8 cellular contexts compared by ENCODE assay signal in the genomic region with DNA sequence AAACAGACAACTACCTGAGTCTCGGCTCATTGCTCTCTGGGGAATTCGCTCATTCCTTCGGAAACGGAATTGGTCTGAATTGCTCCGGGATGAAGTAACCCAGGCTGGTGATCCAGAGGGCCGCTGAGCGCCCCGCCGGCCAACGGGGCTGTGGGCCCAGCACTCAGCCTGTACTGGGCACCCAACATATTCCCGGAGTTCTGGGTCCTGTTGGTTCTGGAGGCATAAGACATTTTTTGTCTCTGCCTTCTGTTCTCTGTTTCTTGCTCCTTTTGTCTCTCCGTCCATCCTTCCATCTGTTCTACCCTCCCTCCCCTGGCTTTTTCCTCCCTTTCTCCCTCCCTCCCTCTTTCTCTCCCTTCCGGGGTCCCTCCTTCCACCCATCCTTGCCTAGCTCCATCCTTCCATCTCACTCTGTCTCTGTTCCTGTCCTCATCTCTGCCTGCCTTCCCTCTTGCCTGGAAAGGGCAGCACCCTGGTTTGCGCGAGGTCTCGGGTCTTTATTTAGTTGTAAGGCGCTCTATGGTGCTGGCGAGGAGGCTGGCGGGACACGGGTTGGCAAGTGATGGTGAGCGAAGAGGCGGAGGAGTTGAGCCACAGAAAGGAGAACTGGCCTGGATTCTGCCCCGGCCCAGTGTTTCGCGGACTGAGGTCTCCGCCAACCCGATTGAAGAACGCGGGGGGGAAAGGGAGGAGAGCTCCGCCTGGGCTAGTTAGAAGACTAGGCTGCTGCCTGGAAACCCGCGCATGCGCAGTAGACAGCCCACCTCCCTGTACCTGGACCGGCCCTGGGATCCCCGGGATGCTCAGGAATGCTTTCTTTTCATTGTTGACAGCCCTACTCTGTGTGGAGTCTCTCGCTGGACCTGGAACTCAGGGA.
DNase-seq lines count a peak whose midpoint lies in the region; ATAC-seq and TF ChIP-seq lines count a peak whose summit lies in the region.

No MANE protein-coding gene starts in this region.

- H3K4me1 Mint-ChIP-seq in nephron = peaks cover 5% of the 10 kb centered on the region

- peak; percentile 59 for ATAC-seq in GM19468 (IDR thresholded peaks at IDR 0.05; ENCODE audit: extremely low read depth, unreplicated experiment)

- H3K4me3 Mint-ChIP-seq in nephron = peak overlapping the region; percentile 66 to 68 (median 68)

- peaks cover 10% of the 10 kb centered on the region for H3K36me3 Mint-ChIP-seq in nephron (ENCODE audit: low read depth)

- H3K9me3 Mint-ChIP-seq in nephron = peaks cover 38% of the 10 kb centered on the region

- DNase-seq in AG20443 (ENCODE audit: low spot score) (peak; percentile 86), HS-5 (ENCODE audit: low read depth) (peak; percentile 30), fibroblast of peridontal ligament (ENCODE audit: extremely low read depth) (peak; percentile 77), stromal cell of bone marrow (ENCODE audit: low read depth) (peak; percentile 14), NOMO-1 treated with DMSO at 0.1 percent for 48 hours (lab: John Stamatoyannopoulos, UW; ENCODE audit: unreplicated experiment) (no peak)
- peak; percentile 68 for DNase-seq in activated T-cell treated with anti-CD3 and anti-CD28 coated beads, Interleukin-2, amount 50 U/mL, for 1 hour

- TF ChIP-seq CTCF in nephron (IDR thresholded peaks at IDR 0.05; ENCODE audit: unreplicated experiment in 3 of 3) = no peak

- no peak overlapping the region for H3K27ac Mint-ChIP-seq in nephron

- peaks cover 28% of the 10 kb centered on the region for H3K27me3 Mint-ChIP-seq in nephron (ENCODE audit: low read depth)
